17 cellular contexts compared by ENCODE assay signal in genomic region chr2:120693121-120693520, GRCh38. TPM values are rescaled to one million over a fixed set of nuclear protein-coding genes. Genes with fewer than 3 reads are reported as not detected.
"Had no signal": no experiment of that assay in that cellular context is flagged by ENCODE, and none has a peak within 500 bp of the region (broad histone marks: within the 10 kb centered on the region; RNA-seq: fewer than 3 reads in every experiment).

No MANE protein-coding gene starts in this region.

- DNase-seq: activated B cell treated with CpG ODN at 0.5 μM for 24 hours; activated CD4-positive, alpha-beta T cell treated with anti-CD3 and anti-CD28 coated beads, Interleukin-2, amount 10 ng/mL, durations not matched to agents 7 days and 5 days; activated CD8-positive, alpha-beta memory T cell treated with anti-CD3 and anti-CD28 coated beads, Interleukin-2, amount 50 U/mL, for 4 hours; activated naive CD4-positive, alpha-beta T cell treated with anti-CD3 and anti-CD28 coated beads, Interleukin-2, amount 50 U/mL, for 16 hours; activated T-cell treated with anti-CD3 and anti-CD28 coated beads, Interleukin-2, amount 50 U/mL, for 4 hours; effector memory CD4-positive, alpha-beta T cell; head of caudate nucleus; kidney glomerular epithelial cell; left ventricle myocardium superior; natural killer cell; right lobe of liver; stimulated activated CD4-positive, alpha-beta T cell treated with anti-CD3 and anti-CD28 coated beads, Interleukin-4, amount 100 ng/mL, for 1 hour; stomach; trophoblast cell had no signal

- H3K4me1 Mint-ChIP-seq: stimulated activated effector memory CD8-positive, alpha-beta T cell treated with anti-CD3 and anti-CD28 coated beads, Interleukin-12 subunit alpha, Interleukin-12 subunit beta, amount 100 ng/mL, for 72 hours had no signal

- H3K36me3 Mint-ChIP-seq: natural killer cell; stimulated activated effector memory CD8-positive, alpha-beta T cell treated with anti-CD3 and anti-CD28 coated beads, Interleukin-12 subunit alpha, Interleukin-12 subunit beta, amount 100 ng/mL, for 72 hours had no signal

- H3K27ac Mint-ChIP-seq: activated B cell treated with CpG ODN at 0.5 μM for 24 hours; activated CD4-positive, alpha-beta T cell treated with anti-CD3 and anti-CD28 coated beads, Interleukin-2, amount 10 ng/mL, durations not matched to agents 7 days and 5 days; natural killer cell; stimulated activated effector memory CD8-positive, alpha-beta T cell treated with anti-CD3 and anti-CD28 coated beads, Interleukin-12 subunit alpha, Interleukin-12 subunit beta, amount 100 ng/mL, for 72 hours; T-helper 2 cell treated with Interferon-gamma antibody and Interleukin-4, amounts not matched to agents 5 μg/mL and 100 μg/mL, for 36 hours had no signal

- H3K4me3 Mint-ChIP-seq: activated B cell treated with CpG ODN at 0.5 μM for 24 hours; activated CD4-positive, alpha-beta T cell treated with anti-CD3 and anti-CD28 coated beads, Interleukin-2, amount 10 ng/mL, durations not matched to agents 7 days and 5 days; activated T-cell treated with anti-CD3 and anti-CD28 coated beads, Interleukin-2, amount 50 U/mL, for 4 hours; natural killer cell; stimulated activated effector memory CD8-positive, alpha-beta T cell treated with anti-CD3 and anti-CD28 coated beads, Interleukin-12 subunit alpha, Interleukin-12 subunit beta, amount 100 ng/mL, for 72 hours; T-helper 2 cell treated with Interferon-gamma antibody and Interleukin-4, amounts not matched to agents 5 μg/mL and 100 μg/mL, for 36 hours had no signal

- ATAC-seq: activated T-cell treated with anti-CD3 and anti-CD28 coated beads, Interleukin-2, amount 50 U/mL, for 4 hours; left ventricle myocardium superior; natural killer cell; pancreas; right lobe of liver; stimulated activated effector memory CD8-positive, alpha-beta T cell treated with anti-CD3 and anti-CD28 coated beads, Interleukin-12 subunit alpha, Interleukin-12 subunit beta, amount 100 ng/mL, for 72 hours had no signal

- H3K9me3 Mint-ChIP-seq: activated B cell treated with CpG ODN at 0.5 μM for 24 hours; activated CD4-positive, alpha-beta T cell treated with anti-CD3 and anti-CD28 coated beads, Interleukin-2, amount 10 ng/mL, durations not matched to agents 7 days and 5 days; activated T-cell treated with anti-CD3 and anti-CD28 coated beads, Interleukin-2, amount 50 U/mL, for 4 hours; natural killer cell; stimulated activated effector memory CD8-positive, alpha-beta T cell treated with anti-CD3 and anti-CD28 coated beads, Interleukin-12 subunit alpha, Interleukin-12 subunit beta, amount 100 ng/mL, for 72 hours; T-helper 2 cell treated with Interferon-gamma antibody and Interleukin-4, amounts not matched to agents 5 μg/mL and 100 μg/mL, for 36 hours had no signal

RNA-seq across cellular contexts. Expression of gene GLI2, which starts 42.5 kb away (rescaled TPM):
- total RNA-seq: activated B cell treated with CpG ODN at 0.5 μM for 24 hours, natural killer cell had no signal
